21 cellular contexts compared by ENCODE assay signal in genomic region chr19:16208064-16208759, GRCh38. TPM values are rescaled to one million over a fixed set of nuclear protein-coding genes. Genes with fewer than 3 reads are reported as not detected.
A peak's percentile ranks its signal among the peaks of the same experiment; 100 is the strongest.
DNase-seq lines count a peak whose midpoint lies in the region; ATAC-seq and TF ChIP-seq lines count a peak whose summit lies in the region.
"Had no signal": no experiment of that assay in that cellular context is flagged by ENCODE, and none has a peak within 500 bp of the region (broad histone marks: within the 10 kb centered on the region; RNA-seq: fewer than 3 reads in every experiment).

No MANE protein-coding gene starts in this region.

- no peaks in the 10 kb centered on the region for H3K9me3 Mint-ChIP-seq in central memory CD8-positive, alpha-beta T cell
- H3K9me3 Mint-ChIP-seq: memory B cell, natural killer cell had no signal

- no peaks in the 10 kb centered on the region for H3K27me3 Mint-ChIP-seq in central memory CD8-positive, alpha-beta T cell
- H3K27me3 Mint-ChIP-seq: memory B cell had no signal

- DNase-seq in activated T-cell treated with anti-CD3 and anti-CD28 coated beads for 48 hours (ENCODE audit: low read depth) (peak; percentile 36), activated T-cell treated with anti-CD3 and anti-CD28 coated beads for 4 hours (no peak), A673 (ENCODE audit: low spot score) (no peak)
- DNase-seq in activated CD4-positive, alpha-beta T cell treated with anti-CD3 and anti-CD28 coated beads, Interleukin-2, amount 50 U/mL, for 48 hours = peak; percentile 28 to 44
- DNase-seq in central memory CD8-positive, alpha-beta T cell (ENCODE audit: low spot score in 2 of 2) = no peak
- peak; percentile 59 for DNase-seq in stimulated activated naive CD8-positive, alpha-beta T cell treated with anti-CD3 and anti-CD28 coated beads, Interleukin-15, Interleukin-2, amounts not matched to agents 100 U/mL and 50 U/mL, for 24 hours
- no peak for DNase-seq in stimulated activated CD4-positive, alpha-beta T cell treated with anti-CD3 and anti-CD28 coated beads, Interleukin-4, amount 100 ng/mL, for 4 hours
- DNase-seq: dermis blood vessel endothelial cell, foreskin melanocyte, GOT3, kidney glomerular epithelial cell, natural killer cell, NCI-H1417, T1000, transverse colon had no signal

- H3K9me3 ChIP-seq in A673 (ENCODE audit: low read depth, low read length, poor library complexity, severe bottlenecking) = no peaks in the 10 kb centered on the region
- H3K9me3 ChIP-seq: breast epithelium, transverse colon had no signal

- POLR2A ChIA-PET in A673 (lab: Charles Lee; ENCODE audit: low non-redundant PET) = interaction anchor here (0.6 kb wide), 1 partner anchor 19 kb away, joined by 3 read pairs; no protein-coding TSS in a partner anchor

- H3K36me3 ChIP-seq in A673 (ENCODE audit: insufficient read depth, low read length, poor library complexity, severe bottlenecking) = peaks cover 23% of the 10 kb centered on the region

- ATAC-seq in central memory CD8-positive, alpha-beta T cell (replicated peaks; ENCODE audit: extremely low read depth, poor library complexity, severe bottlenecking) = no peak
- ATAC-seq in stimulated activated naive CD8-positive, alpha-beta T cell treated with anti-CD3 and anti-CD28 coated beads, Interleukin-15, Interleukin-2, amounts not matched to agents 100 U/mL and 50 U/mL, for 24 hours = peak; percentile 60
- no peak for ATAC-seq in HG02981 (IDR thresholded peaks at IDR 0.05; ENCODE audit: unreplicated experiment)
- ATAC-seq: natural killer cell had no signal

- H3K27ac ChIP-seq in A673 (ENCODE audit: low read depth, low read length, poor library complexity, severe bottlenecking) = no peak overlapping the region
- H3K27ac ChIP-seq: breast epithelium, epithelial cell of prostate, skin epidermis, transverse colon had no signal

- peak overlapping the region; percentile 73 for H3K27ac Mint-ChIP-seq in central memory CD8-positive, alpha-beta T cell (ENCODE audit: low read depth)
- H3K27ac Mint-ChIP-seq: memory B cell, natural killer cell had no signal

- H3K36me3 Mint-ChIP-seq in central memory CD8-positive, alpha-beta T cell (ENCODE audit: insufficient read depth) = peaks cover 40% of the 10 kb centered on the region

- no peaks in the 10 kb centered on the region for H3K27me3 ChIP-seq in A673 (replicated peaks; ENCODE audit: insufficient read depth, low read depth, low read length, poor library complexity)
- H3K27me3 ChIP-seq: breast epithelium, transverse colon had no signal

- intact Hi-C loops in A673 (cut with micrococcal nuclease; ENCODE audit: unreplicated experiment) = no loop called here

- CTCF ChIA-PET in A673 (lab: Charles Lee) = no interaction called here

- no peaks in the 10 kb centered on the region for H3K4me1 ChIP-seq in A673 (ENCODE audit: insufficient read depth, low read length, poor library complexity, severe bottlenecking)
- H3K4me1 ChIP-seq: breast epithelium, transverse colon had no signal

- H3K4me1 Mint-ChIP-seq in central memory CD8-positive, alpha-beta T cell = peaks cover 37% of the 10 kb centered on the region

- TF ChIP-seq CTCF in A673 (conservative IDR thresholded peaks at IDR 0.05; ENCODE audit: low read depth, low read length) = no peak

- H3K4me3 ChIP-seq in A673 (ENCODE audit: low read depth, low read length, poor library complexity, severe bottlenecking) = no peak overlapping the region
- H3K4me3 ChIP-seq: breast epithelium, skin epidermis, transverse colon had no signal

- no TSS peak for BruUV-seq in A673 (replicated peaks; lab: Mats Ljungman, UMichigan)

- peak overlapping the region; percentile 14 for H3K4me3 Mint-ChIP-seq in central memory CD8-positive, alpha-beta T cell
- H3K4me3 Mint-ChIP-seq: memory B cell, natural killer cell had no signal

RNA-seq across cellular contexts. Expression of gene AP1M1, which starts 10.5 kb away (rescaled TPM):
- 105 and 116 TPM in 2 replicates for total RNA-seq in A673 (2021)

RNA-seq across cellular contexts. Expression of gene FAM32A, which starts 23.0 kb away (rescaled TPM):
- 86.2 and 93.2 TPM in 2 replicates for total RNA-seq in A673 (2021)

RNA-seq across cellular contexts. Expression of gene CIB3, which starts 34.9 kb away (rescaled TPM):
- total RNA-seq in A673 (2021) = not detected in 2 replicates
- total RNA-seq: dermis blood vessel endothelial cell, natural killer cell, posterior vena cava, transverse colon had no signal

Comparison
In these comparisons a context has a peak if more than half of its experiments do, and no peak if none do; other contexts are left out.
1. DNase-seq: peak in activated T-cell treated with anti-CD3 and anti-CD28 coated beads for 48 hours (single experiment), activated CD4-positive, alpha-beta T cell treated with anti-CD3 and anti-CD28 coated beads, Interleukin-2, amount 50 U/mL, for 48 hours (2 of 2) and stimulated activated naive CD8-positive, alpha-beta T cell treated with anti-CD3 and anti-CD28 coated beads, Interleukin-15, Interleukin-2, amounts not matched to agents 100 U/mL and 50 U/mL, for 24 hours (single experiment); none in activated T-cell treated with anti-CD3 and anti-CD28 coated beads for 4 hours (single experiment), central memory CD8-positive, alpha-beta T cell (0 of 2), A673 (single experiment) and stimulated activated CD4-positive, alpha-beta T cell treated with anti-CD3 and anti-CD28 coated beads, Interleukin-4, amount 100 ng/mL, for 4 hours (0 of 2).